Comparison of ENCODE assay signal across 8 cellular contexts in the genomic region with DNA sequence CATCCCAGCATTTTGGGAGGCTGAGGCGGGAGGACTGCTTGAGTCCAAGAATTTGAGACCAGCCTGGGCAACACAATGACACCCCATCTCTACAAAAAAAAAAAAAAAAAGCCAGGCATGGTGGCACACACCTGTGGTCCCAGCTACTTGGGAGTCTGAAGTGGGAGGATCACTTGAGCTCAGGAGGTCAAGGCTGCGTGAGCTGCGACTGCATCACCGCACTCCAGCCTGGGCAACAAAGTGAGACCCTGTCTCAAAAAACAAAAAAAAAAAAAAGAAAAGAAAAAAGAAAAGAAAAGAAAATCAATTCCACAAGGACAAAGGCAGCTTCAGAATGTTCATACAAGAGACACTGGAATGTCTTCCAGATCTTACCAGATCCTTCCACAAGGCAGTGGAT. TPM values are rescaled to one million over a fixed set of nuclear protein-coding genes. Genes with fewer than 3 reads are reported as not detected.
A peak's percentile ranks its signal among the peaks of the same experiment; 100 is the strongest.
DNase-seq lines count a peak whose midpoint lies in the region; ATAC-seq and TF ChIP-seq lines count a peak whose summit lies in the region.
"Not testable (repeated sequence)": the region's sequence is repeated elsewhere in the genome, so short reads cannot be mapped to it uniquely, and the experiment has no call there.

No MANE protein-coding gene starts in this region.

- H3K4me3 Mint-ChIP-seq in CD8-positive, alpha-beta T cell; central memory CD8-positive, alpha-beta T cell: not testable (repeated sequence)
- H3K4me3 Mint-ChIP-seq in T-cell (peak overlapping the region in 1 of 3 donors; percentile 13), neural crest cell (peak overlapping the region; percentile 98), type B pancreatic cell (peak overlapping the region; percentile 91)
- H3K4me3 Mint-ChIP-seq in activated T-helper 17 cell treated with anti-CD3 and anti-CD28 coated beads, Interleukin-2, amount 50 U/mL, for 72 hours: peak overlapping the region; percentile 93
- H3K4me3 Mint-ChIP-seq in naive thymus-derived CD8-positive, alpha-beta T cell: peak overlapping the region in 2 of 10 donors; percentile 5 to 10

- not testable (repeated sequence) for H3K4me3 ChIP-seq in CD8-positive, alpha-beta T cell (ENCODE audit: low read depth, low read length); Loucy (ENCODE audit: low read length, poor library complexity, severe bottlenecking)

- ATAC-seq in CD8-positive, alpha-beta T cell; T-cell (replicated peaks in 1 of 4); activated T-helper 17 cell treated with anti-CD3 and anti-CD28 coated beads, Interleukin-2, amount 50 U/mL, for 72 hours (replicated peaks); central memory CD8-positive, alpha-beta T cell (replicated peaks; ENCODE audit: extremely low read depth, poor library complexity, severe bottlenecking); naive thymus-derived CD8-positive, alpha-beta T cell: not testable (repeated sequence)

- H3K36me3 ChIP-seq in CD8-positive, alpha-beta T cell (ENCODE audit: insufficient read depth, low read length); Loucy (ENCODE audit: insufficient read depth, low read length): not testable (repeated sequence)

- H3K36me3 Mint-ChIP-seq in CD8-positive, alpha-beta T cell: peaks cover 35% of the 10 kb centered on the region
- peaks cover 25% of the 10 kb centered on the region for H3K36me3 Mint-ChIP-seq in T-cell
- H3K36me3 Mint-ChIP-seq in activated T-helper 17 cell treated with anti-CD3 and anti-CD28 coated beads, Interleukin-2, amount 50 U/mL, for 72 hours (ENCODE audit: low read depth): peaks cover 54% of the 10 kb centered on the region
- H3K36me3 Mint-ChIP-seq in central memory CD8-positive, alpha-beta T cell (ENCODE audit: insufficient read depth): peaks cover 12% of the 10 kb centered on the region
- peaks cover 15 to 30% (median 22%) of the 10 kb centered on the region in 3 donors for H3K36me3 Mint-ChIP-seq in naive thymus-derived CD8-positive, alpha-beta T cell
- peaks cover 30% of the 10 kb centered on the region for H3K36me3 Mint-ChIP-seq in neural crest cell (ENCODE audit: low read depth)
- H3K36me3 Mint-ChIP-seq in type B pancreatic cell: peaks cover 27% of the 10 kb centered on the region

- H3K27ac ChIP-seq in CD8-positive, alpha-beta T cell (ENCODE audit: low read depth, low read length): not testable (repeated sequence)

- H3K9me3 Mint-ChIP-seq in CD8-positive, alpha-beta T cell: peaks cover 12% of the 10 kb centered on the region
- H3K9me3 Mint-ChIP-seq in T-cell: peaks cover 0 to 12% (median 2%) of the 10 kb centered on the region in 3 donors
- H3K9me3 Mint-ChIP-seq in activated T-helper 17 cell treated with anti-CD3 and anti-CD28 coated beads, Interleukin-2, amount 50 U/mL, for 72 hours; central memory CD8-positive, alpha-beta T cell; type B pancreatic cell: not testable (repeated sequence)
- H3K9me3 Mint-ChIP-seq in naive thymus-derived CD8-positive, alpha-beta T cell: peaks cover 0 to 14% (median 9%) of the 10 kb centered on the region in 9 donors
- peaks cover 12% of the 10 kb centered on the region for H3K9me3 Mint-ChIP-seq in neural crest cell

- not testable (repeated sequence) for H3F3A ChIP-seq in Loucy (ENCODE audit: low read depth)

- not testable (repeated sequence) for H3K9me3 ChIP-seq in CD8-positive, alpha-beta T cell (ENCODE audit: low read length); Loucy (ENCODE audit: insufficient read depth, low read depth, low read length)

- H3K9ac ChIP-seq in Loucy (ENCODE audit: low read depth, low read length, poor library complexity, severe bottlenecking): peak overlapping the region; percentile 91

- H3K9me2 ChIP-seq in Loucy (replicated peaks; ENCODE audit: low read depth, low read length): not testable (repeated sequence)

- DNase-seq in CD8-positive, alpha-beta T cell; T-cell; central memory CD8-positive, alpha-beta T cell (ENCODE audit: low spot score in 2 of 2); naive thymus-derived CD8-positive, alpha-beta T cell; neural crest cell (ENCODE audit: low read depth, low spot score); type B pancreatic cell (ENCODE audit: extremely low spot score, unreplicated experiment): not testable (repeated sequence)

- H3K27me3 Mint-ChIP-seq in CD8-positive, alpha-beta T cell (ENCODE audit: low read depth); T-cell; activated T-helper 17 cell treated with anti-CD3 and anti-CD28 coated beads, Interleukin-2, amount 50 U/mL, for 72 hours; central memory CD8-positive, alpha-beta T cell; naive thymus-derived CD8-positive, alpha-beta T cell; neural crest cell (ENCODE audit: low read depth); type B pancreatic cell: not testable (repeated sequence)

- not testable (repeated sequence) for H3K27me3 ChIP-seq in CD8-positive, alpha-beta T cell (ENCODE audit: insufficient read depth, low read length); Loucy (ENCODE audit: insufficient read depth, low read length, poor library complexity, severe bottlenecking)

- H3K27ac Mint-ChIP-seq in CD8-positive, alpha-beta T cell: peak overlapping the region; percentile 72
- H3K27ac Mint-ChIP-seq in T-cell: peak overlapping the region; percentile 31 to 76
- H3K27ac Mint-ChIP-seq in activated T-helper 17 cell treated with anti-CD3 and anti-CD28 coated beads, Interleukin-2, amount 50 U/mL, for 72 hours: peak overlapping the region; percentile 73
- H3K27ac Mint-ChIP-seq in central memory CD8-positive, alpha-beta T cell (ENCODE audit: low read depth): peak overlapping the region; percentile 49
- peak overlapping the region in 7 of 10 donors; percentile 46 to 100 (median 66) for H3K27ac Mint-ChIP-seq in naive thymus-derived CD8-positive, alpha-beta T cell
- not testable (repeated sequence) for H3K27ac Mint-ChIP-seq in neural crest cell (ENCODE audit: unreplicated experiment); type B pancreatic cell

- H2AFZ ChIP-seq in Loucy (ENCODE audit: low read length): not testable (repeated sequence)

- not testable (repeated sequence) for TF ChIP-seq CTCF in CD8-positive, alpha-beta T cell (IDR thresholded peaks at IDR 0.05); Loucy (conservative IDR thresholded peaks at IDR 0.05; ENCODE audit: low read length); neural crest cell (conservative IDR thresholded peaks at IDR 0.05); type B pancreatic cell (conservative IDR thresholded peaks at IDR 0.05)

- POLR2A ChIA-PET in CD8-positive, alpha-beta T cell (lab: Charles Lee): not testable (repeated sequence)
- POLR2A ChIA-PET in T-cell (lab: Charles Lee): interaction anchor here (0.6 to 1.1 kb wide), 3 partner anchors 11 to 77 kb away, joined by 3 to 4 read pairs (median 3); a partner anchor contains a TSS
- POLR2A ChIA-PET in naive thymus-derived CD8-positive, alpha-beta T cell (lab: Charles Lee): interaction anchor here (0.6 to 0.8 kb wide), 2 partner anchors 21 to 23 kb away, joined by 3 to 4 read pairs; a partner anchor contains a TSS

- not testable (repeated sequence) for H4K20me1 ChIP-seq in Loucy (ENCODE audit: insufficient read depth, low read length, poor library complexity, severe bottlenecking)

- CTCF ChIA-PET in CD8-positive, alpha-beta T cell (lab: Charles Lee): interaction anchor here (1.1 kb wide), 1 partner anchor 26 kb away, joined by 4 read pairs; no protein-coding TSS in a partner anchor
- CTCF ChIA-PET in T-cell (lab: Charles Lee): interaction anchor here (0.6 to 1.1 kb wide), 3 partner anchors 31 to 652 kb away, joined by 3 to 7 read pairs (median 4); no protein-coding TSS in a partner anchor

- peaks cover 51% of the 10 kb centered on the region for H3K4me1 Mint-ChIP-seq in CD8-positive, alpha-beta T cell (ENCODE audit: low read depth)
- peaks cover 58% of the 10 kb centered on the region in 3 donors for H3K4me1 Mint-ChIP-seq in T-cell
- peaks cover 34% of the 10 kb centered on the region for H3K4me1 Mint-ChIP-seq in activated T-helper 17 cell treated with anti-CD3 and anti-CD28 coated beads, Interleukin-2, amount 50 U/mL, for 72 hours
- H3K4me1 Mint-ChIP-seq in central memory CD8-positive, alpha-beta T cell: peaks cover 52% of the 10 kb centered on the region
- H3K4me1 Mint-ChIP-seq in naive thymus-derived CD8-positive, alpha-beta T cell: peaks cover 34 to 55% (median 50%) of the 10 kb centered on the region in 4 donors
- H3K4me1 Mint-ChIP-seq in neural crest cell: peaks cover 37% of the 10 kb centered on the region
- peaks cover 31% of the 10 kb centered on the region for H3K4me1 Mint-ChIP-seq in type B pancreatic cell (ENCODE audit: unreplicated experiment)

- intact Hi-C loops in CD8-positive, alpha-beta T cell (cut with DNase I, micrococcal nuclease): not testable (repeated sequence)

- not testable (repeated sequence) for H3K4me2 ChIP-seq in Loucy (ENCODE audit: low read depth, low read length, poor library complexity, severe bottlenecking)

- peaks cover 31% of the 10 kb centered on the region for H3K79me2 ChIP-seq in Loucy (ENCODE audit: insufficient read depth, low read length)

- peaks cover 22% of the 10 kb centered on the region for H3K4me1 ChIP-seq in CD8-positive, alpha-beta T cell (ENCODE audit: insufficient read depth, low read length)
- H3K4me1 ChIP-seq in Loucy (ENCODE audit: insufficient read depth, low read length, poor library complexity, severe bottlenecking): peaks cover 31% of the 10 kb centered on the region

RNA-seq across cellular contexts. Expression of a gene that starts 2.4 kb away (rescaled TPM):
- total RNA-seq in CD8-positive, alpha-beta T cell: 10 to 100 TPM; 71.3 to 75.2 TPM
- total RNA-seq in T-cell (10 to 100 TPM; 50.1 to 71.2 (median 53.6) TPM), neural crest cell (46.6 and 47.8 TPM in 2 replicates), type B pancreatic cell (ENCODE audit: low replicate concordance) (21.5 and 38.1 TPM in 2 replicates)
- 10 to 100 TPM; 32.3 to 46.9 TPM for total RNA-seq in activated T-helper 17 cell treated with anti-CD3 and anti-CD28 coated beads, Interleukin-2, amount 50 U/mL, for 72 hours
- 10 to 100 TPM; 40.6 to 47.6 TPM for total RNA-seq in naive thymus-derived CD8-positive, alpha-beta T cell
- polyA plus RNA-seq in naive thymus-derived CD8-positive, alpha-beta T cell: 10 to 100 TPM; 33.9 to 39.3 (median 38.2) TPM

RNA-seq across cellular contexts. Expression of a gene that starts 11.3 kb away (rescaled TPM):
- 10 to 100 TPM; 55.5 to 59.8 TPM for total RNA-seq in CD8-positive, alpha-beta T cell
- total RNA-seq in T-cell (10 to 100 TPM; 33.0 to 52.6 (median 46.4) TPM), neural crest cell (50.4 and 50.5 TPM in 2 replicates), type B pancreatic cell (ENCODE audit: low replicate concordance) (32.5 and 33.4 TPM in 2 replicates)
- total RNA-seq in activated T-helper 17 cell treated with anti-CD3 and anti-CD28 coated beads, Interleukin-2, amount 50 U/mL, for 72 hours: 10 to 100 TPM; 55.7 to 69.8 TPM
- 10 to 100 TPM; 39.8 to 43.9 TPM for total RNA-seq in naive thymus-derived CD8-positive, alpha-beta T cell
- 100 to 1,000 TPM; 129 to 136 (median 136) TPM for polyA plus RNA-seq in naive thymus-derived CD8-positive, alpha-beta T cell

RNA-seq across cellular contexts. Expression of a gene that starts 21.1 kb away (rescaled TPM):
- 100 to 1,000 TPM; 190 to 204 TPM for total RNA-seq in CD8-positive, alpha-beta T cell
- 100 to 1,000 TPM; 185 to 252 (median 209) TPM for total RNA-seq in T-cell
- 100 to 1,000 TPM in 1 of 2 donors, 10 to 100 TPM in 1; 81.8 to 122 TPM for total RNA-seq in activated T-helper 17 cell treated with anti-CD3 and anti-CD28 coated beads, Interleukin-2, amount 50 U/mL, for 72 hours
- total RNA-seq in naive thymus-derived CD8-positive, alpha-beta T cell: 100 to 1,000 TPM; 244 to 254 TPM
- polyA plus RNA-seq in naive thymus-derived CD8-positive, alpha-beta T cell: 10 to 100 TPM in 2 of 3 donors, 1 to 10 TPM in 1; 9.5 to 14.3 (median 10.8) TPM
- total RNA-seq in neural crest cell: 95.0 and 95.2 TPM in 2 replicates
- total RNA-seq in type B pancreatic cell (ENCODE audit: low replicate concordance): 63.0 and 97.1 TPM in 2 replicates
